11 cellular contexts compared by ENCODE assay signal in the genomic region with DNA sequence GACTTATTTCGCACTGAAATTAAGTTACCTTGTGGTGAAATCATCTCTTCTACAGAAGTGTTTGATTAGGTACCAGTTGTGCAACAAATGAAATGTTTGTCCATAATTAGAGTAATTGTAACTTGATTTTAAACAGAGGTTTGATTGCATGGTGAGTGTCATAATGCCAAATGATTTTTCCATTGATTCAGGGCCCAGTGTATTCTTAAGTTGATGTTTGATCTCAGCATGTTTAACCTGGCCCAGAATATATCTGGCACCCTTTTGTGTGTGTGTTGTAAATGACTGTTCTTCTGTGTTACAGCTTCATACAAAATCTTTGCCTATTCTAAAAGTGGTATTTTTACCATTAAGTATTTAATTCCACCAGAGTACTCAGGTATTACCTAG. TPM values are rescaled to one million over a fixed set of nuclear protein-coding genes. Genes with fewer than 3 reads are reported as not detected.
DNase-seq lines count a peak whose midpoint lies in the region; ATAC-seq and TF ChIP-seq lines count a peak whose summit lies in the region.
"Had no signal": no experiment of that assay in that cellular context is flagged by ENCODE, and none has a peak within 500 bp of the region (broad histone marks: within the 10 kb centered on the region; RNA-seq: fewer than 3 reads in every experiment).

No MANE protein-coding gene starts in this region.

- no peak overlapping the region for H3K4me3 ChIP-seq in breast epithelium

- no peak overlapping the region for H3K4me3 Mint-ChIP-seq in activated T-cell treated with anti-CD3 and anti-CD28 coated beads, Interleukin-2, amount 50 U/mL, for 24 hours
- H3K4me3 Mint-ChIP-seq in activated T-cell treated with anti-CD3 and anti-CD28 coated beads, Interleukin-2, amount 50 U/mL, for 4 hours = no peak overlapping the region
- H3K4me3 Mint-ChIP-seq in stimulated activated memory B cell treated with anti-CD40 and anti-IgM and Interleukin-4, amounts not matched to agents 10 μg/mL and 1 μg/mL and 100 μg/mL, for 72 hours = no peak overlapping the region
- no peak overlapping the region for H3K4me3 Mint-ChIP-seq in HFFc6

- peaks cover 97% of the 10 kb centered on the region for H3K36me3 Mint-ChIP-seq in activated T-cell treated with anti-CD3 and anti-CD28 coated beads, Interleukin-2, amount 50 U/mL, for 24 hours (ENCODE audit: low read depth)
- peaks cover 66% of the 10 kb centered on the region for H3K36me3 Mint-ChIP-seq in activated T-cell treated with anti-CD3 and anti-CD28 coated beads, Interleukin-2, amount 50 U/mL, for 4 hours (ENCODE audit: insufficient read depth)
- peaks cover 29% of the 10 kb centered on the region for H3K36me3 Mint-ChIP-seq in stimulated activated memory B cell treated with anti-CD40 and anti-IgM and Interleukin-4, amounts not matched to agents 10 μg/mL and 1 μg/mL and 100 μg/mL, for 72 hours
- H3K36me3 Mint-ChIP-seq in HFFc6 (ENCODE audit: low read depth) = no peaks in the 10 kb centered on the region

- H3K27me3 ChIP-seq in breast epithelium = no peaks in the 10 kb centered on the region

- H3K4me1 ChIP-seq in breast epithelium = peaks cover 0 to 7% of the 10 kb centered on the region in 2 donors

- H3K27ac ChIP-seq in breast epithelium = peak overlapping the region; percentile 73 to 76
- H3K27ac ChIP-seq: C4-2B had no signal

- no peaks in the 10 kb centered on the region for H3K9me3 ChIP-seq in breast epithelium

- H3K36me3 ChIP-seq in breast epithelium = no peaks in the 10 kb centered on the region

- no peaks in the 10 kb centered on the region for H3K27me3 Mint-ChIP-seq in activated T-cell treated with anti-CD3 and anti-CD28 coated beads, Interleukin-2, amount 50 U/mL, for 24 hours
- H3K27me3 Mint-ChIP-seq in activated T-cell treated with anti-CD3 and anti-CD28 coated beads, Interleukin-2, amount 50 U/mL, for 4 hours (ENCODE audit: low read depth) = no peaks in the 10 kb centered on the region
- H3K27me3 Mint-ChIP-seq in stimulated activated memory B cell treated with anti-CD40 and anti-IgM and Interleukin-4, amounts not matched to agents 10 μg/mL and 1 μg/mL and 100 μg/mL, for 72 hours = no peaks in the 10 kb centered on the region
- H3K27me3 Mint-ChIP-seq in HFFc6 (ENCODE audit: insufficient read depth) = peaks cover 6% of the 10 kb centered on the region; the same call in 1 of the 2 replicates

- no peak for TF ChIP-seq POLR2A in breast epithelium (IDR thresholded peaks at IDR 0.05)

- ATAC-seq in activated T-cell treated with anti-CD3 and anti-CD28 coated beads, Interleukin-2, amount 50 U/mL, for 4 hours = no peak
- ATAC-seq in stimulated activated memory B cell treated with anti-CD40 and anti-IgM and Interleukin-4, amounts not matched to agents 10 μg/mL and 1 μg/mL and 100 μg/mL, for 72 hours = no peak

- no peak for TF ChIP-seq CTCF in breast epithelium (IDR thresholded peaks at IDR 0.05)
- no peak for TF ChIP-seq CTCF in HFFc6 (IDR thresholded peaks at IDR 0.05)

- no peak for DNase-seq in activated T-cell treated with anti-CD3 and anti-CD28 coated beads, Interleukin-2, amount 50 U/mL, for 24 hours
- no peak for DNase-seq in activated T-cell treated with anti-CD3 and anti-CD28 coated beads, Interleukin-2, amount 50 U/mL, for 4 hours
- DNase-seq in NCI-H2029 treated with DMSO at 0.1 percent for 48 hours (lab: John Stamatoyannopoulos, UW) (peak; percentile 97), breast epithelium (ENCODE audit: low spot score in 2 of 2) (no peak), AG08395 (ENCODE audit: low spot score) (no peak), HuH-7.5 (ENCODE audit: low spot score) (no peak), HFFc6 (no peak)
- DNase-seq: IMR-90, midbrain had no signal

- intact Hi-C loops in breast epithelium (cut with DNase I; ENCODE audit: low total_unique reads) = no loop called here

- peaks cover 88% of the 10 kb centered on the region for H3K4me1 Mint-ChIP-seq in activated T-cell treated with anti-CD3 and anti-CD28 coated beads, Interleukin-2, amount 50 U/mL, for 24 hours (ENCODE audit: low read depth)
- peaks cover 74% of the 10 kb centered on the region for H3K4me1 Mint-ChIP-seq in activated T-cell treated with anti-CD3 and anti-CD28 coated beads, Interleukin-2, amount 50 U/mL, for 4 hours (ENCODE audit: low read depth)
- H3K4me1 Mint-ChIP-seq in stimulated activated memory B cell treated with anti-CD40 and anti-IgM and Interleukin-4, amounts not matched to agents 10 μg/mL and 1 μg/mL and 100 μg/mL, for 72 hours = peaks cover 39% of the 10 kb centered on the region
- no peaks in the 10 kb centered on the region for H3K4me1 Mint-ChIP-seq in HFFc6 (ENCODE audit: low read depth)

- peak overlapping the region; percentile 74 for H3K27ac Mint-ChIP-seq in activated T-cell treated with anti-CD3 and anti-CD28 coated beads, Interleukin-2, amount 50 U/mL, for 24 hours
- peak overlapping the region; percentile 70 for H3K27ac Mint-ChIP-seq in stimulated activated memory B cell treated with anti-CD40 and anti-IgM and Interleukin-4, amounts not matched to agents 10 μg/mL and 1 μg/mL and 100 μg/mL, for 72 hours
- no peak overlapping the region for H3K27ac Mint-ChIP-seq in HFFc6

- peaks cover 2% of the 10 kb centered on the region for H3K9me3 Mint-ChIP-seq in activated T-cell treated with anti-CD3 and anti-CD28 coated beads, Interleukin-2, amount 50 U/mL, for 24 hours
- no peaks in the 10 kb centered on the region for H3K9me3 Mint-ChIP-seq in activated T-cell treated with anti-CD3 and anti-CD28 coated beads, Interleukin-2, amount 50 U/mL, for 4 hours
- H3K9me3 Mint-ChIP-seq in stimulated activated memory B cell treated with anti-CD40 and anti-IgM and Interleukin-4, amounts not matched to agents 10 μg/mL and 1 μg/mL and 100 μg/mL, for 72 hours = no peaks in the 10 kb centered on the region
- H3K9me3 Mint-ChIP-seq in HFFc6 = no peaks in the 10 kb centered on the region

RNA-seq across cellular contexts. Expression of gene LRRC8B, which starts 28.6 kb away (rescaled TPM):
- total RNA-seq in activated T-cell treated with anti-CD3 and anti-CD28 coated beads, Interleukin-2, amount 50 U/mL, for 4 hours = 10 to 100 TPM; 71.5 to 81.9 (median 73.0) TPM
- 10 to 100 TPM; 11.5 to 25.3 (median 12.3) TPM for total RNA-seq in breast epithelium
- under 1 TPM; 0.07 to 0.57 (median 0.15) TPM for total RNA-seq in HFFc6 (2021; fragmentation: NEBNext Ultra II Directional; extraction: Animal tissue kit (Norgen Biotek cat#: 25700))

Comparison
In these comparisons a context has a peak if more than half of its experiments do, and no peak if none do; other contexts are left out.
1. RNA of gene LRRC8B, which starts 28.6 kb away (total RNA-seq): 71.5 to 81.9 TPM in activated T-cell treated with anti-CD3 and anti-CD28 coated beads, Interleukin-2, amount 50 U/mL, for 4 hours and 11.5 to 25.3 TPM in breast epithelium; 0.07 to 0.57 TPM in HFFc6; every median in the first group is over 4 times any median in the second.